Comparison of ENCODE assay signal across 18 cellular contexts in genomic region chr9:121218357-121219027, GRCh38. TPM values are rescaled to one million over a fixed set of nuclear protein-coding genes. Genes with fewer than 3 reads are reported as not detected.
DNase-seq lines count a peak whose midpoint lies in the region; ATAC-seq and TF ChIP-seq lines count a peak whose summit lies in the region.
"Had no signal": no experiment of that assay in that cellular context is flagged by ENCODE, and none has a peak within 500 bp of the region (broad histone marks: within the 10 kb centered on the region; RNA-seq: fewer than 3 reads in every experiment).

No MANE protein-coding gene starts in this region.

- peaks cover 8% of the 10 kb centered on the region for H3K4me1 ChIP-seq in body of pancreas

- H3K27ac Mint-ChIP-seq in dendritic cell treated with granulocyte-macrophage colony-stimulating factor and Interleukin-4, amounts not matched to agents 40 ng/mL and 50 ng/mL, for 4 days, result peak overlapping the region; percentile 92
- H3K27ac Mint-ChIP-seq: CD8-positive, alpha-beta memory T cell had no signal

- H3K36me3 ChIP-seq in body of pancreas (replicated peaks in 1 of 2; ENCODE audit: insufficient read depth in 1 of 2, low read depth in 2 of 2), result no peaks in the 10 kb centered on the region
- H3K36me3 ChIP-seq: BLaER1 had no signal

- no peaks in the 10 kb centered on the region for H3K27me3 ChIP-seq in body of pancreas
- H3K27me3 ChIP-seq: BLaER1 had no signal

- ATAC-seq in GM18867 (IDR thresholded peaks at IDR 0.05; ENCODE audit: unreplicated experiment) (peak; percentile 10), GM21576 (IDR thresholded peaks at IDR 0.05; ENCODE audit: unreplicated experiment) (peak; percentile 28), HG03439 (IDR thresholded peaks at IDR 0.05; ENCODE audit: unreplicated experiment) (peak; percentile 23), body of pancreas (no peak)
- ATAC-seq: HCT116, HepG2, PC-3 had no signal

- intact Hi-C loops in dendritic cell treated with granulocyte-macrophage colony-stimulating factor and Interleukin-4, amounts not matched to agents 40 ng/mL and 50 ng/mL, for 4 days (cut with micrococcal nuclease), result no loop called here
- intact Hi-C loops in body of pancreas (cut with DNase I), result loop anchor here (10.0 kb wide), 3 partner anchors 46 to 186 kb away; partner anchors contain the start of gene GSN

- no peaks in the 10 kb centered on the region for H3K27me3 Mint-ChIP-seq in dendritic cell treated with granulocyte-macrophage colony-stimulating factor and Interleukin-4, amounts not matched to agents 40 ng/mL and 50 ng/mL, for 4 days

- no peak for TF ChIP-seq CTCF in body of pancreas (IDR thresholded peaks at IDR 0.05)
- no peak for TF ChIP-seq CTCF in GM13976 (IDR thresholded peaks at IDR 0.05; ENCODE audit: borderline replicate concordance, control extremely low read depth, extremely low read depth, insufficient read depth, missing control alignments)

- no peak overlapping the region for H3K4me3 ChIP-seq in body of pancreas
- H3K4me3 ChIP-seq: BLaER1 had no signal

- no peak for DNase-seq in stimulated activated CD4-positive, alpha-beta T cell treated with anti-CD3 and anti-CD28 coated beads, Interleukin-4, amount 100 ng/mL, for 4 hours
- no peak for DNase-seq in body of pancreas
- no peak for DNase-seq in DMS153 treated with DMSO at 0.1 percent for 48 hours (lab: John Stamatoyannopoulos, UW; ENCODE audit: unreplicated experiment)
- no peak for DNase-seq in GM13976 (ENCODE audit: low spot score)
- DNase-seq: CD8-positive, alpha-beta memory T cell; DMS79 treated with DMSO at 0.1 percent for 48 hours; NCI-H1048; NCI-H510A treated with DMSO at 0.1 percent for 48 hours; NCI-H82 had no signal

- in situ Hi-C loops in GM13976 (cut with MboI; ENCODE audit: low sequenced_read_pairs, unreplicated experiment), result loop anchor here (10.0 kb wide), 1 partner anchor 176 kb away; no protein-coding TSS in a partner anchor

- no peaks in the 10 kb centered on the region for H3K9me3 ChIP-seq in body of pancreas
- H3K9me3 ChIP-seq: BLaER1 had no signal

- no peak overlapping the region for H3K4me3 Mint-ChIP-seq in dendritic cell treated with granulocyte-macrophage colony-stimulating factor and Interleukin-4, amounts not matched to agents 40 ng/mL and 50 ng/mL, for 4 days
- H3K4me3 Mint-ChIP-seq: CD8-positive, alpha-beta memory T cell had no signal

- H3K36me3 Mint-ChIP-seq in dendritic cell treated with granulocyte-macrophage colony-stimulating factor and Interleukin-4, amounts not matched to agents 40 ng/mL and 50 ng/mL, for 4 days (ENCODE audit: low read depth), result no peaks in the 10 kb centered on the region

- H3K9me3 Mint-ChIP-seq in dendritic cell treated with granulocyte-macrophage colony-stimulating factor and Interleukin-4, amounts not matched to agents 40 ng/mL and 50 ng/mL, for 4 days, result no peaks in the 10 kb centered on the region
- H3K9me3 Mint-ChIP-seq: CD8-positive, alpha-beta memory T cell had no signal

- no peak for TF ChIP-seq POLR2A in body of pancreas (IDR thresholded peaks at IDR 0.05)

- H3K4me1 Mint-ChIP-seq in dendritic cell treated with granulocyte-macrophage colony-stimulating factor and Interleukin-4, amounts not matched to agents 40 ng/mL and 50 ng/mL, for 4 days (ENCODE audit: low read depth), result peaks cover 68% of the 10 kb centered on the region

- no peak overlapping the region for H3K27ac ChIP-seq in body of pancreas
- H3K27ac ChIP-seq: BLaER1, KMS-11 had no signal

- 85 to 91% methylated on average over 8 of the region's 8 CpGs for WGBS in body of pancreas, 2 donors

RNA-seq across cellular contexts. Expression of gene RAB14, which starts 16.8 kb away (rescaled TPM):
- total RNA-seq in body of pancreas, result 10 to 100 TPM; 13.5 to 21.8 TPM

RNA-seq across cellular contexts. Expression of gene GSN, which starts 49.5 kb away (rescaled TPM):
- 100 to 1,000 TPM; 328 to 753 TPM for total RNA-seq in body of pancreas
